ENCODE assay signal across 10 cellular contexts in the genomic region with DNA sequence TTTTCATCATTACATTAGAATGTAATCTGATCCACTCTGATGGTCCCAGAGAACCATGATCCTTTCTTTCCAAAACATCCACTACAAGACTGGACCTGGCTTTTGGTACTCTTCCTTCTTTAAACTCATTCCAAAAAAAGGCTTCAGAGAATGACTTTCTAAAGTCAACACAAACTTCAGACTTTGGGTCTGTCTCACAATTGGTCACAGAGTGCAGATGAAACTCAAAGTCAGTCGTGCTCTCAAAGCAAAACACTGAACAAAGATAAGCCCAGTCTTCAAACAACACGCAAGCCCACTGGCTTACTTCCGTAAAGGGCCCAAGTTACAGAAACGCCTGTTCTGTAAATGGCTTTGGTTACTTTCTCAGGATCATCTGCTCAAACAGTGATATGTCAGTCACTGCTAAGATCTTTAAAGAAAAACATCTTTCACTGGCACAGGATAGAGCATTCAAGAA.
A peak's percentile ranks its signal among the peaks of the same experiment; 100 is the strongest.
DNase-seq lines count a peak whose midpoint lies in the region; ATAC-seq lines count a peak whose summit lies in the region.
"Had no signal": no experiment of that assay in that cellular context is flagged by ENCODE, and none has a peak within 500 bp of the region (broad histone marks: within the 10 kb centered on the region; RNA-seq: fewer than 3 reads in every experiment).

No MANE protein-coding gene starts in this region.

- H3K27ac Mint-ChIP-seq in activated naive CD4-positive, alpha-beta T cell treated with anti-CD3 and anti-CD28 coated beads, Interleukin-2, amount 50 U/mL, for 72 hours: peak overlapping the region; percentile 45 to 85
- peak overlapping the region; percentile 51 for H3K27ac Mint-ChIP-seq in stimulated activated memory B cell treated with anti-CD40 and anti-IgM and Interleukin-4, amounts not matched to agents 10 μg/mL and 1 μg/mL and 100 μg/mL, for 72 hours

- H3K27me3 Mint-ChIP-seq in stimulated activated memory B cell treated with anti-CD40 and anti-IgM and Interleukin-4, amounts not matched to agents 10 μg/mL and 1 μg/mL and 100 μg/mL, for 72 hours: no peaks in the 10 kb centered on the region

- H3K9me3 Mint-ChIP-seq in activated naive CD4-positive, alpha-beta T cell treated with anti-CD3 and anti-CD28 coated beads, Interleukin-2, amount 50 U/mL, for 72 hours: peaks cover 0 to 4% of the 10 kb centered on the region in 2 donors
- H3K9me3 Mint-ChIP-seq in stimulated activated memory B cell treated with anti-CD40 and anti-IgM and Interleukin-4, amounts not matched to agents 10 μg/mL and 1 μg/mL and 100 μg/mL, for 72 hours: no peaks in the 10 kb centered on the region

- H3K36me3 Mint-ChIP-seq in activated naive CD4-positive, alpha-beta T cell treated with anti-CD3 and anti-CD28 coated beads, Interleukin-2, amount 50 U/mL, for 72 hours: peaks cover 0 to 29% of the 10 kb centered on the region in 2 donors
- H3K36me3 Mint-ChIP-seq in stimulated activated memory B cell treated with anti-CD40 and anti-IgM and Interleukin-4, amounts not matched to agents 10 μg/mL and 1 μg/mL and 100 μg/mL, for 72 hours: peaks cover 37% of the 10 kb centered on the region

- ATAC-seq in activated naive CD4-positive, alpha-beta T cell treated with anti-CD3 and anti-CD28 coated beads, Interleukin-2, amount 50 U/mL, for 72 hours: peak; percentile 35 to 49
- no peak for ATAC-seq in stimulated activated memory B cell treated with anti-CD40 and anti-IgM and Interleukin-4, amounts not matched to agents 10 μg/mL and 1 μg/mL and 100 μg/mL, for 72 hours
- no peak for ATAC-seq in GM18517 (IDR thresholded peaks at IDR 0.05; ENCODE audit: unreplicated experiment)
- ATAC-seq in GM19452 (IDR thresholded peaks at IDR 0.05; ENCODE audit: unreplicated experiment): no peak
- ATAC-seq: left colon had no signal

- peaks cover 12% of the 10 kb centered on the region for H3K4me1 Mint-ChIP-seq in stimulated activated memory B cell treated with anti-CD40 and anti-IgM and Interleukin-4, amounts not matched to agents 10 μg/mL and 1 μg/mL and 100 μg/mL, for 72 hours

- peak; percentile 44 for DNase-seq in NCI-H82 (lab: John Stamatoyannopoulos, UW)
- no peak for DNase-seq in NCI-H82 treated with DMSO at 0.1 percent for 48 hours (lab: John Stamatoyannopoulos, UW; ENCODE audit: unreplicated experiment)
- no peak for DNase-seq in activated naive CD4-positive, alpha-beta T cell treated with anti-CD3 and anti-CD28 coated beads, Interleukin-2, amount 50 U/mL, for 72 hours (ENCODE audit: low spot score in 2 of 2)
- peak; percentile 24 for DNase-seq in hepatic stellate cell (ENCODE audit: low spot score)
- DNase-seq in nucleus accumbens (lab: John Stamatoyannopoulos, UW): no peak
- DNase-seq: left colon; stimulated activated CD4-positive, alpha-beta T cell treated with anti-CD3 and anti-CD28 coated beads, Interleukin-15, amount 100 ng/mL, for 24 hours had no signal

- H3K4me3 Mint-ChIP-seq in stimulated activated memory B cell treated with anti-CD40 and anti-IgM and Interleukin-4, amounts not matched to agents 10 μg/mL and 1 μg/mL and 100 μg/mL, for 72 hours: no peak overlapping the region

Comparison
In these comparisons a context has a peak if more than half of its experiments do, and no peak if none do; other contexts are left out.
1. DNase-seq: peak in NCI-H82 (single experiment) and hepatic stellate cell (single experiment); none in NCI-H82 treated with DMSO at 0.1 percent for 48 hours (single experiment), activated naive CD4-positive, alpha-beta T cell treated with anti-CD3 and anti-CD28 coated beads, Interleukin-2, amount 50 U/mL, for 72 hours (0 of 2) and nucleus accumbens (0 of 56).
2. ATAC-seq: peak in activated naive CD4-positive, alpha-beta T cell treated with anti-CD3 and anti-CD28 coated beads, Interleukin-2, amount 50 U/mL, for 72 hours (2 of 2); none in stimulated activated memory B cell treated with anti-CD40 and anti-IgM and Interleukin-4, amounts not matched to agents 10 μg/mL and 1 μg/mL and 100 μg/mL, for 72 hours (single experiment), GM18517 (single experiment) and GM19452 (single experiment).